ENCODE assay signal across 1 cellular context in the genomic region with DNA sequence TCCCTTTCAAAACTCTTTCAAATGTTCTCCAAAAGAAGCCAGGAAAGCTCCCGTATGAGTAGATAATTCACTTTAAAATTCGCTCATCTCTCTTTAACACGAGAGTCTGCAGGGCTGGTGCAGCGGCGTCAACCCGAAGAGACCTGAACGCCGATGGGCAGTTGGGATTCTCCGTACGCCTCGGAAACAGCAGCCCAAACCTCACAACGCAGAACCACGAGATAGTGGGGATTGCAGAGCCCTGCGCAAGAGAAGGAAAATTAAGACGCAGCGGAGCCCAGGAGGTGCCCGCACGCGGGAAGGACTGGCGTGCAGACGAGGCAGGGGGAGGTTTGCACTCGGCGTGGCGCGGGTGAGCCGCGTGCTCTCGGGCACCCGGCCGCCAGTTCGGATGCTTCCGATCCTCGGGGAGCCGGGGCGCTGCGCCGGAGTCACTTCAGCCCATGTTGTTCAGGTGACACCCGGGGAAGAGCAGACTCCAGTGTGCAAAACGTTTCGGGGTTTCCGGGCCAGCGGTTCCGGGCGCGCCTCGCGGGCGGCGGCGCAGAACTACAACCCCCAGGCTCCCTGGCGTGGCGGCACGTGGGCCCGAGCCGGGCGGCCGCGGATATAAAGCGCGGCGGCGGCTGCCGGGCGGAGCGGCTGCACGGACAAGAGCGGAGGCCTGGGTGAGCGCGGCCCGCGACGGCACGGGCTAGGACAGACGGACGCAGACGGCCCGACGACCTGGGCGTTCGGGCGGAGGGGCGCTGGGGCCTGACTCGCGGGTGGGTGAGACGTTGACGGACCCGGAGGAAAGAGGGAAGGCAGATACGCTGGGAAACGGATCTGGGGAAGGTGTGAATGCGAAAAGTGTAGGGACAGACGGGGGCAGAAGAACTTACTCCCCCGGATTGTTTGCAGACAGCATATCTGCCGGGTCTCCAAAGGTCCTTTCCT.
TF ChIP-seq lines count a peak whose summit lies in the region.

A gene with protein sequence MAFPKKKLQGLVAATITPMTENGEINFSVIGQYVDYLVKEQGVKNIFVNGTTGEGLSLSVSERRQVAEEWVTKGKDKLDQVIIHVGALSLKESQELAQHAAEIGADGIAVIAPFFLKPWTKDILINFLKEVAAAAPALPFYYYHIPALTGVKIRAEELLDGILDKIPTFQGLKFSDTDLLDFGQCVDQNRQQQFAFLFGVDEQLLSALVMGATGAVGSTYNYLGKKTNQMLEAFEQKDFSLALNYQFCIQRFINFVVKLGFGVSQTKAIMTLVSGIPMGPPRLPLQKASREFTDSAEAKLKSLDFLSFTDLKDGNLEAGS (plus strand): TSS at position 636 of the 939 bp plus-strand sequence. CDS start 4,599 bp downstream, outside the sequence.

TF ChIP-seq in HepG2, 621 proteins besides CTCF, POLR2A, EP300 and RAD21 (continued from another document and continues in another):
- TF ChIP-seq, protein P1, sequence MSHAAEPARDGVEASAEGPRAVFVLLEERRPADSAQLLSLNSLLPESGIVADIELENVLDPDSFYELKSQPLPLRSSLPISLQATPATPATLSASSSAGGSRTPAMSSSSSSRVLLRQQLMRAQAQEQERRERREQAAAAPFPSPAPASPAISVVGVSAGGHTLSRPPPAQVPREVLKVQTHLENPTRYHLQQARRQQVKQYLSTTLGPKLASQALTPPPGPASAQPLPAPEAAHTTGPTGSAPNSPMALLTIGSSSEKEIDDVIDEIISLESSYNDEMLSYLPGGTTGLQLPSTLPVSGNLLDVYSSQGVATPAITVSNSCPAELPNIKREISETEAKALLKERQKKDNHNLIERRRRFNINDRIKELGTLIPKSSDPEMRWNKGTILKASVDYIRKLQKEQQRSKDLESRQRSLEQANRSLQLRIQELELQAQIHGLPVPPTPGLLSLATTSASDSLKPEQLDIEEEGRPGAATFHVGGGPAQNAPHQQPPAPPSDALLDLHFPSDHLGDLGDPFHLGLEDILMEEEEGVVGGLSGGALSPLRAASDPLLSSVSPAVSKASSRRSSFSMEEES (CRISPR knock-in tag; IDR thresholded peaks at IDR 0.05) = no peak
- TF ChIP-seq ZFY (CRISPR knock-in tag; IDR thresholded peaks at IDR 0.05) (peak; percentile 76), MIER2 (CRISPR knock-in tag; IDR thresholded peaks at IDR 0.05) (no peak), JUNB (CRISPR knock-in tag; IDR thresholded peaks at IDR 0.05; ENCODE audit: borderline replicate concordance) (no peak), SNAPC2 (CRISPR knock-in tag; IDR thresholded peaks at IDR 0.05) (peak; percentile 45; the same call in 1 of the 2 replicates), HNRNPLL (IDR thresholded peaks at IDR 0.05; ENCODE audit: low read depth, low read length, poor library complexity, severe bottlenecking) (peak; percentile 71), ZNF629 (CRISPR knock-in tag; conservative IDR thresholded peaks at IDR 0.05) (no peak), HOXD1 (CRISPR knock-in tag; IDR thresholded peaks at IDR 0.05) (0 out of 2 replicates have a peak, but pooled peaks have one; percentile 37), NR3C1 (CRISPR knock-in tag; IDR thresholded peaks at IDR 0.05) (no peak), SCMH1 (CRISPR knock-in tag; IDR thresholded peaks at IDR 0.05; ENCODE audit: borderline replicate concordance) (no peak), ZNF34 (CRISPR knock-in tag; IDR thresholded peaks at IDR 0.05; ENCODE audit: borderline replicate concordance) (0 out of 2 replicates have a peak, but pooled peaks have one; percentile 28), TBL1XR1 (IDR thresholded peaks at IDR 0.05; ENCODE audit: borderline replicate concordance, low read length, partially characterized antibody) (no peak), ZNF354B (CRISPR knock-in tag; IDR thresholded peaks at IDR 0.05) (no peak), ZIK1 (CRISPR knock-in tag; IDR thresholded peaks at IDR 0.05; ENCODE audit: borderline replicate concordance, low read depth) (no peak), ZNF430 (CRISPR knock-in tag; IDR thresholded peaks at IDR 0.05) (no peak), GATAD2A (CRISPR knock-in tag; IDR thresholded peaks at IDR 0.05) (no peak), ZNF3 (CRISPR knock-in tag; IDR thresholded peaks at IDR 0.05) (no peak), CBX2 (IDR thresholded peaks at IDR 0.05; ENCODE audit: low read depth, low read length) (no peak), CBX2 (CRISPR knock-in tag; IDR thresholded peaks at IDR 0.05; ENCODE audit: low read depth) (no peak), NCOA5 (CRISPR knock-in tag; IDR thresholded peaks at IDR 0.05) (no peak), FOXA1 (IDR thresholded peaks at IDR 0.05) (no peak), FOXA1 (CRISPR knock-in tag; IDR thresholded peaks at IDR 0.05) (no peak), NRL (CRISPR knock-in tag; IDR thresholded peaks at IDR 0.05; ENCODE audit: borderline replicate concordance) (peak; percentile 50; the same call in 1 of the 2 replicates), RNF2 (conservative IDR thresholded peaks at IDR 0.05; ENCODE audit: low read depth) (peak; percentile 78; the same call in 1 of the 2 replicates), AKAP8 (CRISPR knock-in tag; IDR thresholded peaks at IDR 0.05) (no peak), PPARG (CRISPR knock-in tag; conservative IDR thresholded peaks at IDR 0.05) (no peak), ZNF878 (CRISPR knock-in tag; IDR thresholded peaks at IDR 0.05) (no peak), ZNF749 (CRISPR knock-in tag; IDR thresholded peaks at IDR 0.05; ENCODE audit: borderline replicate concordance) (no peak), ZKSCAN5 (CRISPR knock-in tag; IDR thresholded peaks at IDR 0.05) (no peak), ZNF670 (CRISPR knock-in tag; IDR thresholded peaks at IDR 0.05; ENCODE audit: borderline replicate concordance) (no peak), SMAD1 (CRISPR knock-in tag; IDR thresholded peaks at IDR 0.05; ENCODE audit: borderline replicate concordance, low read depth) (peak; percentile 46; the same call in 1 of the 2 replicates), GABPA (IDR thresholded peaks at IDR 0.05; ENCODE audit: low read depth, low read length) (peak; percentile 38), GABPA (CRISPR knock-in tag; IDR thresholded peaks at IDR 0.05; ENCODE audit: low read depth) (no peak), KDM3A (CRISPR knock-in tag; IDR thresholded peaks at IDR 0.05; ENCODE audit: low read depth) (no peak), HNRNPUL1 (IDR thresholded peaks at IDR 0.05; ENCODE audit: low read depth, low read length) (no peak), MTA1 (CRISPR knock-in tag; IDR thresholded peaks at IDR 0.05; ENCODE audit: borderline replicate concordance) (peak; percentile 51; the same call in 1 of the 2 replicates), THYN1 (CRISPR knock-in tag; IDR thresholded peaks at IDR 0.05; ENCODE audit: borderline replicate concordance, low read depth) (no peak), TARDBP (CRISPR knock-in tag; IDR thresholded peaks at IDR 0.05) (no peak), SRSF9 (IDR thresholded peaks at IDR 0.05; ENCODE audit: borderline replicate concordance, insufficient read depth, low read depth, low read length, poor library complexity, severe bottlenecking) (no peak)
- TF ChIP-seq, protein P2, sequence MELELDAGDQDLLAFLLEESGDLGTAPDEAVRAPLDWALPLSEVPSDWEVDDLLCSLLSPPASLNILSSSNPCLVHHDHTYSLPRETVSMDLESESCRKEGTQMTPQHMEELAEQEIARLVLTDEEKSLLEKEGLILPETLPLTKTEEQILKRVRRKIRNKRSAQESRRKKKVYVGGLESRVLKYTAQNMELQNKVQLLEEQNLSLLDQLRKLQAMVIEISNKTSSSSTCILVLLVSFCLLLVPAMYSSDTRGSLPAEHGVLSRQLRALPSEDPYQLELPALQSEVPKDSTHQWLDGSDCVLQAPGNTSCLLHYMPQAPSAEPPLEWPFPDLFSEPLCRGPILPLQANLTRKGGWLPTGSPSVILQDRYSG (CRISPR knock-in tag; IDR thresholded peaks at IDR 0.05) = no peak
- TF ChIP-seq, protein P3, sequence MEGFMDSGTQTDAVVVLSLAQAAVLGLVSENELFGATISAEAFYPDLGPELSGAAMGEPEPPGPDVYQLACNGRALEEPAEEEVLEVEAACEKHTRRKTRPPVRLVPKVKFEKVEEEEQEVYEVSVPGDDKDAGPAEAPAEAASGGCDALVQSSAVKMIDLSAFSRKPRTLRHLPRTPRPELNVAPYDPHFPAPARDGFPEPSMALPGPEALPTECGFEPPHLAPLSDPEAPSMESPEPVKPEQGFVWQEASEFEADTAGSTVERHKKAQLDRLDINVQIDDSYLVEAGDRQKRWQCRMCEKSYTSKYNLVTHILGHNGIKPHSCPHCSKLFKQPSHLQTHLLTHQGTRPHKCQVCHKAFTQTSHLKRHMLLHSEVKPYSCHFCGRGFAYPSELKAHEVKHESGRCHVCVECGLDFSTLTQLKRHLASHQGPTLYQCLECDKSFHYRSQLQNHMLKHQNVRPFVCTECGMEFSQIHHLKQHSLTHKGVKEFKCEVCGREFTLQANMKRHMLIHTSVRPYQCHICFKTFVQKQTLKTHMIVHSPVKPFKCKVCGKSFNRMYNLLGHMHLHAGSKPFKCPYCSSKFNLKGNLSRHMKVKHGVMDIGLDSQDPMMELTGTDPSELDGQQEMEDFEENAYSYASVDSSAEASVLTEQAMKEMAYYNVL (CRISPR knock-in tag; IDR thresholded peaks at IDR 0.05; ENCODE audit: borderline replicate concordance) = 0 out of 2 replicates have a peak, but pooled peaks have one; percentile 44
- TF ChIP-seq, protein P4, sequence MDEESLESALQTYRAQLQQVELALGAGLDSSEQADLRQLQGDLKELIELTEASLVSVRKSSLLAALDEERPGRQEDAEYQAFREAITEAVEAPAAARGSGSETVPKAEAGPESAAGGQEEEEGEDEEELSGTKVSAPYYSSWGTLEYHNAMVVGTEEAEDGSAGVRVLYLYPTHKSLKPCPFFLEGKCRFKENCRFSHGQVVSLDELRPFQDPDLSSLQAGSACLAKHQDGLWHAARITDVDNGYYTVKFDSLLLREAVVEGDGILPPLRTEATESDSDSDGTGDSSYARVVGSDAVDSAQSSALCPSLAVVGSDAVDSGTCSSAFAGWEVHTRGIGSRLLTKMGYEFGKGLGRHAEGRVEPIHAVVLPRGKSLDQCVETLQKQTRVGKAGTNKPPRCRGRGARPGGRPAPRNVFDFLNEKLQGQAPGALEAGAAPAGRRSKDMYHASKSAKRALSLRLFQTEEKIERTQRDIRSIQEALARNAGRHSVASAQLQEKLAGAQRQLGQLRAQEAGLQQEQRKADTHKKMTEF (CRISPR knock-in tag; IDR thresholded peaks at IDR 0.05) = no peak
- TF ChIP-seq, protein P5, sequence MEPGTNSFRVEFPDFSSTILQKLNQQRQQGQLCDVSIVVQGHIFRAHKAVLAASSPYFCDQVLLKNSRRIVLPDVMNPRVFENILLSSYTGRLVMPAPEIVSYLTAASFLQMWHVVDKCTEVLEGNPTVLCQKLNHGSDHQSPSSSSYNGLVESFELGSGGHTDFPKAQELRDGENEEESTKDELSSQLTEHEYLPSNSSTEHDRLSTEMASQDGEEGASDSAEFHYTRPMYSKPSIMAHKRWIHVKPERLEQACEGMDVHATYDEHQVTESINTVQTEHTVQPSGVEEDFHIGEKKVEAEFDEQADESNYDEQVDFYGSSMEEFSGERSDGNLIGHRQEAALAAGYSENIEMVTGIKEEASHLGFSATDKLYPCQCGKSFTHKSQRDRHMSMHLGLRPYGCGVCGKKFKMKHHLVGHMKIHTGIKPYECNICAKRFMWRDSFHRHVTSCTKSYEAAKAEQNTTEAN (CRISPR knock-in tag; conservative IDR thresholded peaks at IDR 0.05) = no peak
- TF ChIP-seq, protein P6, sequence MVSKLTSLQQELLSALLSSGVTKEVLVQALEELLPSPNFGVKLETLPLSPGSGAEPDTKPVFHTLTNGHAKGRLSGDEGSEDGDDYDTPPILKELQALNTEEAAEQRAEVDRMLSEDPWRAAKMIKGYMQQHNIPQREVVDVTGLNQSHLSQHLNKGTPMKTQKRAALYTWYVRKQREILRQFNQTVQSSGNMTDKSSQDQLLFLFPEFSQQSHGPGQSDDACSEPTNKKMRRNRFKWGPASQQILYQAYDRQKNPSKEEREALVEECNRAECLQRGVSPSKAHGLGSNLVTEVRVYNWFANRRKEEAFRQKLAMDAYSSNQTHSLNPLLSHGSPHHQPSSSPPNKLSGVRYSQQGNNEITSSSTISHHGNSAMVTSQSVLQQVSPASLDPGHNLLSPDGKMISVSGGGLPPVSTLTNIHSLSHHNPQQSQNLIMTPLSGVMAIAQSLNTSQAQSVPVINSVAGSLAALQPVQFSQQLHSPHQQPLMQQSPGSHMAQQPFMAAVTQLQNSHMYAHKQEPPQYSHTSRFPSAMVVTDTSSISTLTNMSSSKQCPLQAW (CRISPR knock-in tag; IDR thresholded peaks at IDR 0.05) = no peak
- TF ChIP-seq, protein P7, sequence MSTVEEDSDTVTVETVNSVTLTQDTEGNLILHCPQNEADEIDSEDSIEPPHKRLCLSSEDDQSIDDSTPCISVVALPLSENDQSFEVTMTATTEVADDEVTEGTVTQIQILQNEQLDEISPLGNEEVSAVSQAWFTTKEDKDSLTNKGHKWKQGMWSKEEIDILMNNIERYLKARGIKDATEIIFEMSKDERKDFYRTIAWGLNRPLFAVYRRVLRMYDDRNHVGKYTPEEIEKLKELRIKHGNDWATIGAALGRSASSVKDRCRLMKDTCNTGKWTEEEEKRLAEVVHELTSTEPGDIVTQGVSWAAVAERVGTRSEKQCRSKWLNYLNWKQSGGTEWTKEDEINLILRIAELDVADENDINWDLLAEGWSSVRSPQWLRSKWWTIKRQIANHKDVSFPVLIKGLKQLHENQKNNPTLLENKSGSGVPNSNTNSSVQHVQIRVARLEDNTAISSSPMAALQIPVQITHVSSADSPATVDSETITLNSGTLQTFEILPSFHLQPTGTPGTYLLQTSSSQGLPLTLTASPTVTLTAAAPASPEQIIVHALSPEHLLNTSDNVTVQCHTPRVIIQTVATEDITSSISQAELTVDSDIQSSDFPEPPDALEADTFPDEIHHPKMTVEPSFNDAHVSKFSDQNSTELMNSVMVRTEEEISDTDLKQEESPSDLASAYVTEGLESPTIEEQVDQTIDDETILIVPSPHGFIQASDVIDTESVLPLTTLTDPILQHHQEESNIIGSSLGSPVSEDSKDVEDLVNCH (CRISPR knock-in tag; IDR thresholded peaks at IDR 0.05) = no peak
- TF ChIP-seq, protein P8, sequence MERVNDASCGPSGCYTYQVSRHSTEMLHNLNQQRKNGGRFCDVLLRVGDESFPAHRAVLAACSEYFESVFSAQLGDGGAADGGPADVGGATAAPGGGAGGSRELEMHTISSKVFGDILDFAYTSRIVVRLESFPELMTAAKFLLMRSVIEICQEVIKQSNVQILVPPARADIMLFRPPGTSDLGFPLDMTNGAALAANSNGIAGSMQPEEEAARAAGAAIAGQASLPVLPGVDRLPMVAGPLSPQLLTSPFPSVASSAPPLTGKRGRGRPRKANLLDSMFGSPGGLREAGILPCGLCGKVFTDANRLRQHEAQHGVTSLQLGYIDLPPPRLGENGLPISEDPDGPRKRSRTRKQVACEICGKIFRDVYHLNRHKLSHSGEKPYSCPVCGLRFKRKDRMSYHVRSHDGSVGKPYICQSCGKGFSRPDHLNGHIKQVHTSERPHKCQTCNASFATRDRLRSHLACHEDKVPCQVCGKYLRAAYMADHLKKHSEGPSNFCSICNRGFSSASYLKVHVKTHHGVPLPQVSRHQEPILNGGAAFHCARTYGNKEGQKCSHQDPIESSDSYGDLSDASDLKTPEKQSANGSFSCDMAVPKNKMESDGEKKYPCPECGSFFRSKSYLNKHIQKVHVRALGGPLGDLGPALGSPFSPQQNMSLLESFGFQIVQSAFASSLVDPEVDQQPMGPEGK (CRISPR knock-in tag; IDR thresholded peaks at IDR 0.05) = no peak
- TF ChIP-seq, protein P9, sequence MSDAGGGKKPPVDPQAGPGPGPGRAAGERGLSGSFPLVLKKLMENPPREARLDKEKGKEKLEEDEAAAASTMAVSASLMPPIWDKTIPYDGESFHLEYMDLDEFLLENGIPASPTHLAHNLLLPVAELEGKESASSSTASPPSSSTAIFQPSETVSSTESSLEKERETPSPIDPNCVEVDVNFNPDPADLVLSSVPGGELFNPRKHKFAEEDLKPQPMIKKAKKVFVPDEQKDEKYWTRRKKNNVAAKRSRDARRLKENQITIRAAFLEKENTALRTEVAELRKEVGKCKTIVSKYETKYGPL (CRISPR knock-in tag; IDR thresholded peaks at IDR 0.05) = no peak
